Comparison of ENCODE assay signal across 8 cellular contexts in the genomic region with DNA sequence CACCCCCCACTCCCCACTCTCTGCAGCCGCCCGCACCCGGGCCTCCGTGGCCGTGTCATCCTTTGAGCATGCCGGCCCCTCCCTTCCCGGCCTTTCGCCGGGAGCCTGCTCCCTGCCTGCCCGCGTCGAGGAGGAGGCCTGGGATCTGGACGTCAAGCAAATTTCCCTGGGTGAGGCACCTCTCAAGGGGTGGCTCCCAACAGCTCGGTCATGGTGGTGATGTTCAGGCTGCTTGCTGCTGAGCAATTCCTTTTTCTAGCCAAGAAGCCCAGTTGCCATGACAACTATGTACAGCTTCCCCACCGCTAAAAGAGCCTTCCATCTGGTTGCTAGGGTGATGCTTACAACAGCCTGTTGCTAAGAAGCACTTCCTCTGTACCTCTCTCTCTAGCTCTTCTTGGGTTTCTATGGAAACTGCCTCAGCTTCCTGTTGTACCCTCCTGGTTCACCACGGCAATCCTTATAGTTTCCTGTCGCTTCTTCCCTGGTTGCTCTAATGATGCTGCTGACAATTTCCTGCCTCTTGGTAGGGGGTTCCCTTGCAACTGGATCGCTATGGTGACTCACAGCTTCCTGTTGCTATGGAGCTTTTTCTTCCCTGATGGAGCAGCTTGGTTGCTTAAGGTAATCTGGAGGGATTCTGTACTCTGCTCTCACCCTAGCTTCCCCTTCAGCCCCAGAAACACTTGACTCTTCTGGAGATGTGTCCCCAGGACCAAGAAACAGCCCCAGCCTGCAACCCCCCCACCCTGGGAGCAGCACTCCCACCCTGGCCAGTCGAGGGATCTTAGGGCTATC. TPM values are rescaled to one million over a fixed set of nuclear protein-coding genes. Genes with fewer than 3 reads are reported as not detected.
DNase-seq lines count a peak whose midpoint lies in the region; ATAC-seq and TF ChIP-seq lines count a peak whose summit lies in the region.

No MANE protein-coding gene starts in this region.

- H3K4me3 Mint-ChIP-seq in immature natural killer cell: peak overlapping the region in 1 of 5 donors; percentile 9
- no peak overlapping the region for H3K4me3 Mint-ChIP-seq in stimulated activated memory B cell treated with anti-CD40 and anti-IgM and Interleukin-4, amounts not matched to agents 10 μg/mL and 1 μg/mL and 100 μg/mL, for 72 hours

- peak; percentile 48 for ATAC-seq in HG03521 (IDR thresholded peaks at IDR 0.05; ENCODE audit: unreplicated experiment)
- ATAC-seq in stimulated activated memory B cell treated with anti-CD40 and anti-IgM and Interleukin-4, amounts not matched to agents 10 μg/mL and 1 μg/mL and 100 μg/mL, for 72 hours: peak; percentile 76
- no peak for ATAC-seq in GM21360 (IDR thresholded peaks at IDR 0.05; ENCODE audit: unreplicated experiment)

- no peak overlapping the region for H2AFZ ChIP-seq in SK-N-SH (ENCODE audit: low read depth)

- CTCF ChIA-PET in SK-N-SH (lab: Yijun Ruan, JAX): interaction anchor here (0.8 to 8.6 kb wide), 7 partner anchors 8 to 73 kb away, joined by 3 to 79 read pairs (median 68); a partner anchor contains a TSS

- no peaks in the 10 kb centered on the region for H3K27me3 ChIP-seq in SK-N-SH (ENCODE audit: insufficient read depth)
- no peaks in the 10 kb centered on the region for H3K27me3 ChIP-seq in brain microvascular endothelial cell (replicated peaks)

- H3K9me3 ChIP-seq in SK-N-SH: no peaks in the 10 kb centered on the region

- TF ChIP-seq EP300 in SK-N-SH (IDR thresholded peaks at IDR 0.05; ENCODE audit: borderline replicate concordance in 1 of 2, low read depth in 1 of 2, low read length in 1 of 2): no peak

- TF ChIP-seq RAD21 in SK-N-SH (IDR thresholded peaks at IDR 0.05; ENCODE audit: low read length): no peak

- H3K4me2 ChIP-seq in SK-N-SH: peak overlapping the region; percentile 58; the same call in 1 of the 2 replicates

- in situ Hi-C loops in brain microvascular endothelial cell (cut with HindIII; ENCODE audit: low pct_ligation_motif_present, low sequenced_read_pairs): no loop called here

- WGBS in SK-N-SH (ENCODE audit: low lambda C conversion rate): 38% methylated on average over 10 of the region's 19 CpGs

- H4K20me1 ChIP-seq in SK-N-SH (ENCODE audit: insufficient read depth): no peaks in the 10 kb centered on the region

- H3K4me1 ChIP-seq in SK-N-SH (ENCODE audit: control insufficient read depth in 1 of 2, insufficient read depth in 2 of 2, low read depth in 1 of 2, low read length in 1 of 2): peaks cover 9 to 24% of the 10 kb centered on the region in 2 experiments; a peak in 3 of 4 replicates

- DNase-seq in activated CD4-positive, alpha-beta T cell treated with anti-CD3 and anti-CD28 coated beads for 1 hour: peak; percentile 44
- DNase-seq in activated CD4-positive, alpha-beta T cell treated with anti-CD3 and anti-CD28 coated beads for 48 hours: no peak
- DNase-seq in SK-N-SH (peak; percentile 80), brain microvascular endothelial cell (peak; percentile 95), immature natural killer cell (peak; percentile 73 to 80 (median 73))

- H3K36me3 ChIP-seq in SK-N-SH (replicated peaks in 1 of 2; ENCODE audit: control insufficient read depth in 1 of 2, insufficient read depth in 2 of 2, low read length in 1 of 2): peaks cover 55 to 78% of the 10 kb centered on the region in 2 experiments
- peaks cover 46% of the 10 kb centered on the region for H3K36me3 ChIP-seq in brain microvascular endothelial cell (replicated peaks)

- peaks cover 3 to 13% (median 8%) of the 10 kb centered on the region in 3 donors for H3K27me3 Mint-ChIP-seq in immature natural killer cell (ENCODE audit: low read depth in 3 of 3)
- peaks cover 7% of the 10 kb centered on the region for H3K27me3 Mint-ChIP-seq in stimulated activated memory B cell treated with anti-CD40 and anti-IgM and Interleukin-4, amounts not matched to agents 10 μg/mL and 1 μg/mL and 100 μg/mL, for 72 hours

- H3K9me2 ChIP-seq in SK-N-SH: no peaks in the 10 kb centered on the region

- H3K27ac ChIP-seq in SK-N-SH (ENCODE audit: low read depth in 2 of 2, low read length in 1 of 2): peak overlapping the region in 1 of 2 experiments; percentile 89; a peak in 3 of 4 replicates
- H3K27ac ChIP-seq in brain microvascular endothelial cell: peak overlapping the region; percentile 77

- H3K79me2 ChIP-seq in SK-N-SH (ENCODE audit: insufficient read depth): peaks cover 5% of the 10 kb centered on the region; the same call in 1 of the 2 replicates

- H3K9me3 Mint-ChIP-seq in immature natural killer cell: no peaks in the 10 kb centered on the region
- no peaks in the 10 kb centered on the region for H3K9me3 Mint-ChIP-seq in stimulated activated memory B cell treated with anti-CD40 and anti-IgM and Interleukin-4, amounts not matched to agents 10 μg/mL and 1 μg/mL and 100 μg/mL, for 72 hours

- no peak for TF ChIP-seq CTCF in SK-N-SH (IDR thresholded peaks at IDR 0.05)
- no peak for TF ChIP-seq CTCF in brain microvascular endothelial cell (IDR thresholded peaks at IDR 0.05; ENCODE audit: low read depth, low read length, missing control alignments)

- H3K4me1 Mint-ChIP-seq in immature natural killer cell: peaks cover 21 to 24% of the 10 kb centered on the region in 2 donors
- peaks cover 23% of the 10 kb centered on the region for H3K4me1 Mint-ChIP-seq in stimulated activated memory B cell treated with anti-CD40 and anti-IgM and Interleukin-4, amounts not matched to agents 10 μg/mL and 1 μg/mL and 100 μg/mL, for 72 hours

- peak overlapping the region; percentile 58 to 89 (median 80) for H3K27ac Mint-ChIP-seq in immature natural killer cell
- no peak overlapping the region for H3K27ac Mint-ChIP-seq in stimulated activated memory B cell treated with anti-CD40 and anti-IgM and Interleukin-4, amounts not matched to agents 10 μg/mL and 1 μg/mL and 100 μg/mL, for 72 hours

- H3F3A ChIP-seq in SK-N-SH (replicated peaks; ENCODE audit: insufficient read depth): peaks cover 56% of the 10 kb centered on the region

- H3K4me3 ChIP-seq in SK-N-SH (ENCODE audit: low read depth in 2 of 2, low read length in 1 of 2) (no peak overlapping the region), brain microvascular endothelial cell (ENCODE audit: low read depth, low read length) (no peak overlapping the region)

- H3K9ac ChIP-seq in SK-N-SH: peak overlapping the region; percentile 46; the same call in 1 of the 2 replicates

- H3K36me3 Mint-ChIP-seq in immature natural killer cell: no peaks in the 10 kb centered on the region
- peaks cover 7% of the 10 kb centered on the region for H3K36me3 Mint-ChIP-seq in stimulated activated memory B cell treated with anti-CD40 and anti-IgM and Interleukin-4, amounts not matched to agents 10 μg/mL and 1 μg/mL and 100 μg/mL, for 72 hours

- POLR2A ChIA-PET in SK-N-SH (lab: Yijun Ruan, JAX): interaction anchor here (0.8 to 1.8 kb wide), 3 partner anchors 8 to 16 kb away, joined by 3 to 6 read pairs (median 4); no protein-coding TSS in a partner anchor

TF ChIP-seq in SK-N-SH, 30 proteins besides CTCF, POLR2A, EP300 and RAD21 (continues in another document):
- no peak for TF ChIP-seq EZH2phosphoT487 (IDR thresholded peaks at IDR 0.05; ENCODE audit: borderline replicate concordance, low read depth)
- TF ChIP-seq JUND (IDR thresholded peaks at IDR 0.05): peak; percentile 64
- 0 out of 2 replicates have a peak, but pooled peaks have one; percentile 14 for TF ChIP-seq SIN3A (IDR thresholded peaks at IDR 0.05; ENCODE audit: borderline replicate concordance, low read depth, low read length)
- TF ChIP-seq GABPA (IDR thresholded peaks at IDR 0.05; ENCODE audit: low read depth): peak; percentile 52; the same call in 1 of the 2 replicates
- 0 out of 2 replicates have a peak, but pooled peaks have one; percentile 26 for TF ChIP-seq ELF1 (IDR thresholded peaks at IDR 0.05)
- peak; percentile 55; the same call in 1 of the 2 replicates for TF ChIP-seq POLR2AphosphoS5 (IDR thresholded peaks at IDR 0.05; ENCODE audit: low read depth, low read length)
- peak; percentile 63; the same call in 1 of the 2 replicates for TF ChIP-seq FOSL2 (IDR thresholded peaks at IDR 0.05; ENCODE audit: borderline replicate concordance, low read depth)

RNA-seq across cellular contexts. Expression of a gene that starts 11.0 kb away (rescaled TPM):
- 22.1 and 24.1 TPM in 2 replicates for polyA plus RNA-seq in SK-N-SH (2012; rRNA removed)
- 10.7 and 24.0 TPM in 2 replicates for polyA plus RNA-seq in SK-N-SH (2012; cell fraction: cytosol; rRNA removed)
- polyA plus RNA-seq in SK-N-SH (2012; cell fraction: nucleus; rRNA removed): 58.1 and 70.5 TPM in 2 replicates
- 1 to 10 TPM in 2 of 3 donors, under 1 TPM in 1; 0.88 to 3.3 (median 1.8) TPM for polyA plus RNA-seq in immature natural killer cell

RNA-seq across cellular contexts. Expression of a gene that starts 13.4 kb away (rescaled TPM):
- polyA plus RNA-seq in SK-N-SH (2012; rRNA removed) (0.82 and 0.94 TPM in 2 replicates), immature natural killer cell (not detected)
- 0.41 and 0.58 TPM in 2 replicates for polyA plus RNA-seq in SK-N-SH (2012; cell fraction: cytosol; rRNA removed)
- polyA plus RNA-seq in SK-N-SH (2012; cell fraction: nucleus; rRNA removed): 2.0 TPM in 2 replicates

RNA-seq across cellular contexts. Expression of a gene that starts 17.4 kb away (rescaled TPM):
- 58.8 and 64.2 TPM in 2 replicates for polyA plus RNA-seq in SK-N-SH (2012; rRNA removed)
- polyA plus RNA-seq in SK-N-SH (2012; cell fraction: cytosol; rRNA removed): 20.9 and 35.4 TPM in 2 replicates
- 201 and 236 TPM in 2 replicates for polyA plus RNA-seq in SK-N-SH (2012; cell fraction: nucleus; rRNA removed)
- under 1 TPM in 2 of 3 donors, not detected in 1; 0.23 to 0.35 TPM for polyA plus RNA-seq in immature natural killer cell

RNA-seq across cellular contexts. Expression of a gene that starts 29.9 kb away (rescaled TPM):
- polyA plus RNA-seq in SK-N-SH (2012; rRNA removed) (not detected in 2 replicates), immature natural killer cell (not detected)
- polyA plus RNA-seq in SK-N-SH (2012; cell fraction: cytosol; rRNA removed): not detected in 2 replicates
- not detected in 2 replicates for polyA plus RNA-seq in SK-N-SH (2012; cell fraction: nucleus; rRNA removed)

RNA-seq across cellular contexts. Expression of a gene that starts 45.3 kb away (rescaled TPM):
- polyA plus RNA-seq in SK-N-SH (2012; rRNA removed) (not detected in 2 replicates), immature natural killer cell (not detected)
- 0.03 TPM in 1 of 2 replicates, not detected in the other for polyA plus RNA-seq in SK-N-SH (2012; cell fraction: cytosol; rRNA removed)
- not detected in 2 replicates for polyA plus RNA-seq in SK-N-SH (2012; cell fraction: nucleus; rRNA removed)

Comparison
In these comparisons a context has a peak if more than half of its experiments do, and no peak if none do; other contexts are left out.
1. RNA of a gene that starts 17.4 kb away (polyA plus RNA-seq): 20.9 to 236 TPM in SK-N-SH; 0.23 to 0.35 TPM in immature natural killer cell; every median in the first group is over 10 times any median in the second.